In genomic region chr18:36158261-36158867, GRCh38 we compare ENCODE assay signal across 16 cellular contexts. TPM values are rescaled to one million over a fixed set of nuclear protein-coding genes. Genes with fewer than 3 reads are reported as not detected.
DNase-seq lines count a peak whose midpoint lies in the region; ATAC-seq, FAIRE-seq and TF ChIP-seq lines count a peak whose summit lies in the region.
"Had no signal": no experiment of that assay in that cellular context is flagged by ENCODE, and none has a peak within 500 bp of the region (broad histone marks: within the 10 kb centered on the region; RNA-seq: fewer than 3 reads in every experiment).

No MANE protein-coding gene starts in this region.

- no peak overlapping the region for H3K4me3 Mint-ChIP-seq in stimulated activated naive B cell treated with anti-CD40 and anti-IgM and Interleukin-4, amounts not matched to agents 10 μg/mL and 1 μg/mL and 100 μg/mL, for 72 hours

- H3K4me1 ChIP-seq in liver (ENCODE audit: control insufficient read depth in 4 of 4, insufficient read depth in 4 of 4, low read length in 3 of 4) (peaks cover 4 to 46% (median 24%) of the 10 kb centered on the region in 4 donors), HepG2 (ENCODE audit: insufficient read depth, low read length) (peaks cover 11% of the 10 kb centered on the region)
- H3K4me1 ChIP-seq: upper lobe of left lung had no signal

- H3K27me3 Mint-ChIP-seq in stimulated activated naive B cell treated with anti-CD40 and anti-IgM and Interleukin-4, amounts not matched to agents 10 μg/mL and 1 μg/mL and 100 μg/mL, for 72 hours, result no peaks in the 10 kb centered on the region

- no peak for ATAC-seq in HepG2
- ATAC-seq in stimulated activated naive B cell treated with anti-CD40 and anti-IgM and Interleukin-4, amounts not matched to agents 10 μg/mL and 1 μg/mL and 100 μg/mL, for 72 hours (replicated peaks), result peak in 1 of 2 donors; percentile 36
- no peak for ATAC-seq in GM21526 (IDR thresholded peaks at IDR 0.05; ENCODE audit: low FRiP score, unreplicated experiment)
- ATAC-seq in HG03280 (IDR thresholded peaks at IDR 0.05; ENCODE audit: unreplicated experiment), result no peak

- H3K27ac ChIP-seq in liver (ENCODE audit: low read depth in 1 of 2, low read length in 2 of 2), result peak overlapping the region; percentile 17 to 73
- no peak overlapping the region for H3K27ac ChIP-seq in HepG2 (ENCODE audit: extremely low read length, insufficient read depth, low read length)
- H3K27ac ChIP-seq: C4-2B, HL-60 had no signal

- no peak overlapping the region for H3K4me2 ChIP-seq in HepG2 (ENCODE audit: low read depth, low read length)

- no TSS peak for BruUV-seq in HepG2 (replicated peaks; lab: Mats Ljungman, UMichigan)

- POLR2A ChIA-PET in HepG2 (lab: Yijun Ruan, JAX), result no interaction called here

- DNase-seq in HepG2 (ENCODE audit: low spot score) (no peak), amniotic stem cell (lab: John Stamatoyannopoulos, UW) (peak; percentile 46), hepatic stellate cell (ENCODE audit: low spot score) (peak; percentile 71), RPMI8226 (no peak)
- no peak for DNase-seq in stimulated activated naive B cell treated with anti-CD40 and anti-IgM and Interleukin-4, amounts not matched to agents 10 μg/mL and 1 μg/mL and 100 μg/mL, for 72 hours
- DNase-seq: activated effector memory CD4-positive, alpha-beta T cell treated with anti-CD3 and anti-CD28 coated beads, Interleukin-2, amount 50 U/mL, for 16 hours; NCI-H2081 treated with DMSO at 0.1 percent for 48 hours; posterior cingulate gyrus; upper lobe of left lung had no signal

- H3K79me2 ChIP-seq in HepG2 (ENCODE audit: insufficient read depth, low read length), result peaks cover 5% of the 10 kb centered on the region

- TF ChIP-seq CTCF in liver (IDR thresholded peaks at IDR 0.05; ENCODE audit: low read depth, low read length, missing input control) (no peak), HepG2 (CRISPR knock-in tag; IDR thresholded peaks at IDR 0.05) (no peak)

- peak overlapping the region; percentile 56 for H3K27ac Mint-ChIP-seq in stimulated activated naive B cell treated with anti-CD40 and anti-IgM and Interleukin-4, amounts not matched to agents 10 μg/mL and 1 μg/mL and 100 μg/mL, for 72 hours

- no peak overlapping the region for H3K9ac ChIP-seq in liver (ENCODE audit: low read depth in 1 of 2, low read length in 2 of 2)
- no peak overlapping the region for H3K9ac ChIP-seq in HepG2 (ENCODE audit: insufficient read depth, low read depth, low read length)

- intact Hi-C loops in HepG2 (cut with micrococcal nuclease; ENCODE audit: unreplicated experiment), result no loop called here

- H3K36me3 ChIP-seq in liver (ENCODE audit: control insufficient read depth in 4 of 4, insufficient read depth in 3 of 4, low read depth in 1 of 4, low read length in 3 of 4), result peaks cover 0 to 28% (median 7%) of the 10 kb centered on the region in 4 donors
- H3K36me3 ChIP-seq in HepG2 (replicated peaks in 1 of 2; ENCODE audit: control insufficient read depth in 1 of 2, insufficient read depth in 2 of 2, low read length in 2 of 2), result peaks cover 15 to 87% of the 10 kb centered on the region in 2 experiments

- H3K9me3 ChIP-seq in liver (ENCODE audit: control insufficient read depth in 4 of 4, low read length in 3 of 4) (no peaks in the 10 kb centered on the region), HepG2 (ENCODE audit: low read length) (no peaks in the 10 kb centered on the region)
- H3K9me3 ChIP-seq: upper lobe of left lung had no signal

- in situ Hi-C loops in HepG2 (cut with HindIII; ENCODE audit: extremely low pct_ligation_motif_present, low pct_unique_long_range_greater_than_20kb), result no loop called here

- TF ChIP-seq EP300 in HepG2 (IDR thresholded peaks at IDR 0.05; ENCODE audit: low read depth in 2 of 2, low read length in 2 of 2) (no peak), HepG2 (CRISPR knock-in tag; IDR thresholded peaks at IDR 0.05; ENCODE audit: borderline replicate concordance) (no peak)

- H3K4me1 Mint-ChIP-seq in stimulated activated naive B cell treated with anti-CD40 and anti-IgM and Interleukin-4, amounts not matched to agents 10 μg/mL and 1 μg/mL and 100 μg/mL, for 72 hours, result peaks cover 8 to 27% of the 10 kb centered on the region in 2 donors

- TF ChIP-seq POLR2A in HepG2 (IDR thresholded peaks at IDR 0.05; ENCODE audit: insufficient read depth in 1 of 2, low read depth in 2 of 2, low read length in 2 of 2), result no peak

- H3K27me3 ChIP-seq in liver (ENCODE audit: control insufficient read depth in 4 of 4, insufficient read depth in 4 of 4, low read length in 3 of 4) (no peaks in the 10 kb centered on the region), HepG2 (ENCODE audit: control insufficient read depth in 1 of 2, insufficient read depth in 2 of 2, low read length in 2 of 2) (no peaks in the 10 kb centered on the region)
- H3K27me3 ChIP-seq: upper lobe of left lung had no signal

- no peak overlapping the region for H2AFZ ChIP-seq in HepG2 (ENCODE audit: low read length)

- no peaks in the 10 kb centered on the region for H4K20me1 ChIP-seq in HepG2 (ENCODE audit: insufficient read depth, low read length)

- WGBS in liver, result 71% methylated on average over 5 of the region's 5 CpGs
- 92% methylated on average over 5 of the region's 5 CpGs for WGBS in HepG2 (ENCODE audit: low lambda C conversion rate)

- FAIRE-seq in HepG2 (lab: Jason Lieb, UNC), result no peak
- FAIRE-seq: TTC549 had no signal

- no peak for TF ChIP-seq RAD21 in liver (IDR thresholded peaks at IDR 0.05)
- no peak for TF ChIP-seq RAD21 in HepG2 (CRISPR knock-in tag; IDR thresholded peaks at IDR 0.05)

- CTCF ChIA-PET in HepG2 (lab: Yijun Ruan, JAX; ENCODE audit: low intra/inter-chr PET ratio, low total read pairs), result no interaction called here

- no peaks in the 10 kb centered on the region for H3K9me3 Mint-ChIP-seq in stimulated activated naive B cell treated with anti-CD40 and anti-IgM and Interleukin-4, amounts not matched to agents 10 μg/mL and 1 μg/mL and 100 μg/mL, for 72 hours

- peaks cover 34 to 56% of the 10 kb centered on the region in 2 donors for H3K36me3 Mint-ChIP-seq in stimulated activated naive B cell treated with anti-CD40 and anti-IgM and Interleukin-4, amounts not matched to agents 10 μg/mL and 1 μg/mL and 100 μg/mL, for 72 hours

- H3K4me3 ChIP-seq in liver (ENCODE audit: low read depth in 1 of 3, low read length in 3 of 3), result no peak overlapping the region
- no peak overlapping the region for H3K4me3 ChIP-seq in HepG2 (replicated peaks in 1 of 3; ENCODE audit: insufficient read depth in 1 of 3, low read depth in 2 of 3, low read length in 3 of 3)
- H3K4me3 ChIP-seq: upper lobe of left lung had no signal

RNA-seq across cellular contexts. Expression of gene ELP2, which starts 28.7 kb away (rescaled TPM):
- total RNA-seq in liver (10 to 100 TPM; 51.7 to 78.1 TPM), HepG2 (2016; rRNA removed; fragmentation: Illumina TruSeq; extraction: Trizol) (100 and 121 TPM in 2 replicates)
- polyA plus RNA-seq in liver (10 to 100 TPM; 27.3 to 50.0 TPM), HepG2 (2011; rRNA removed) (85.0 and 98.7 TPM in 2 replicates)
- total RNA-seq in HepG2 (2016; cell fraction: cytosol; rRNA removed; fragmentation: Illumina TruSeq; extraction: Trizol; ENCODE audit: low read depth), result 22.9 and 29.1 TPM in 2 replicates
- total RNA-seq in HepG2 (2016; cell fraction: insoluble cytoplasmic fraction; rRNA removed; fragmentation: Illumina TruSeq; extraction: Trizol), result 97.6 and 122 TPM in 2 replicates
- total RNA-seq in HepG2 (2016; cell fraction: membrane; rRNA removed; fragmentation: Illumina TruSeq; extraction: Trizol), result 29.2 and 32.8 TPM in 2 replicates
- 120 and 133 TPM in 2 replicates for total RNA-seq in HepG2 (2016; cell fraction: nucleus; rRNA removed; fragmentation: Illumina TruSeq; extraction: Trizol)
- 45.2 and 52.1 TPM in 2 replicates for polyA plus RNA-seq in HepG2 (2011; cell fraction: cytosol; rRNA removed)
- 82.7 and 92.7 TPM in 2 replicates for polyA plus RNA-seq in HepG2 (2011; cell fraction: nucleus; rRNA removed)
- polyA plus RNA-seq in HepG2 (2012), result 91.8 and 96.5 TPM in 2 replicates
- polyA plus RNA-seq in HepG2 (2016; cell fraction: cytosol; fragmentation: Illumina TruSeq; extraction: Trizol; ENCODE audit: low read depth), result 7.6 and 9.7 TPM in 2 replicates
- 72.7 and 77.3 TPM in 2 replicates for polyA plus RNA-seq in HepG2 (2016; cell fraction: insoluble cytoplasmic fraction; fragmentation: Illumina TruSeq; extraction: Trizol; ENCODE audit: low read depth)
- polyA plus RNA-seq in HepG2 (2016; cell fraction: membrane; fragmentation: Illumina TruSeq; extraction: Trizol; ENCODE audit: low read depth), result 13.0 and 14.3 TPM in 2 replicates
- 146 and 148 TPM in 2 replicates for polyA plus RNA-seq in HepG2 (2016; cell fraction: nucleus; fragmentation: Illumina TruSeq; extraction: Trizol; ENCODE audit: insufficient read depth, low read depth)
- 232 and 371 TPM in 2 replicates for polyA minus RNA-seq in HepG2 (2011; rRNA and poly(A)+ RNA removed; ENCODE audit: low replicate concordance)
- 33.5 and 40.7 TPM in 2 replicates for polyA minus RNA-seq in HepG2 (2011; cell fraction: cytosol; rRNA and poly(A)+ RNA removed)
- polyA minus RNA-seq in HepG2 (2011; cell fraction: nucleus; rRNA and poly(A)+ RNA removed), result 216 and 227 TPM in 2 replicates

RNA-seq across cellular contexts. Expression of gene MOCOS, which starts 28.9 kb away (rescaled TPM):
- 10 to 100 TPM in 1 of 2 donors, 1 to 10 TPM in 1; 1.9 to 27.0 TPM for total RNA-seq in liver
- 10 to 100 TPM; 13.0 to 20.9 TPM for polyA plus RNA-seq in liver
- total RNA-seq in HepG2 (2016; rRNA removed; fragmentation: Illumina TruSeq; extraction: Trizol), result 15.4 and 20.0 TPM in 2 replicates
- 6.6 TPM in 2 replicates for total RNA-seq in HepG2 (2016; cell fraction: cytosol; rRNA removed; fragmentation: Illumina TruSeq; extraction: Trizol; ENCODE audit: low read depth)
- 16.3 and 19.1 TPM in 2 replicates for total RNA-seq in HepG2 (2016; cell fraction: insoluble cytoplasmic fraction; rRNA removed; fragmentation: Illumina TruSeq; extraction: Trizol)
- 9.0 TPM in 2 replicates for total RNA-seq in HepG2 (2016; cell fraction: membrane; rRNA removed; fragmentation: Illumina TruSeq; extraction: Trizol)
- total RNA-seq in HepG2 (2016; cell fraction: nucleus; rRNA removed; fragmentation: Illumina TruSeq; extraction: Trizol), result 10.5 and 13.5 TPM in 2 replicates
- 7.7 and 10.1 TPM in 2 replicates for polyA plus RNA-seq in HepG2 (2011; rRNA removed)
- 6.0 and 7.8 TPM in 2 replicates for polyA plus RNA-seq in HepG2 (2011; cell fraction: cytosol; rRNA removed)
- polyA plus RNA-seq in HepG2 (2011; cell fraction: nucleus; rRNA removed), result 9.4 and 10.7 TPM in 2 replicates
- 7.5 and 8.7 TPM in 2 replicates for polyA plus RNA-seq in HepG2 (2012)
- 2.9 and 3.1 TPM in 2 replicates for polyA plus RNA-seq in HepG2 (2016; cell fraction: cytosol; fragmentation: Illumina TruSeq; extraction: Trizol; ENCODE audit: low read depth)
- polyA plus RNA-seq in HepG2 (2016; cell fraction: insoluble cytoplasmic fraction; fragmentation: Illumina TruSeq; extraction: Trizol; ENCODE audit: low read depth), result 21.6 and 25.3 TPM in 2 replicates
- polyA plus RNA-seq in HepG2 (2016; cell fraction: membrane; fragmentation: Illumina TruSeq; extraction: Trizol; ENCODE audit: low read depth), result 7.1 and 8.1 TPM in 2 replicates
- polyA plus RNA-seq in HepG2 (2016; cell fraction: nucleus; fragmentation: Illumina TruSeq; extraction: Trizol; ENCODE audit: insufficient read depth, low read depth), result 13.4 and 18.9 TPM in 2 replicates
- 28.6 and 205 TPM in 2 replicates for polyA minus RNA-seq in HepG2 (2011; rRNA and poly(A)+ RNA removed; ENCODE audit: low replicate concordance)
- polyA minus RNA-seq in HepG2 (2011; cell fraction: cytosol; rRNA and poly(A)+ RNA removed), result 9.8 and 12.9 TPM in 2 replicates
- 16.5 and 21.5 TPM in 2 replicates for polyA minus RNA-seq in HepG2 (2011; cell fraction: nucleus; rRNA and poly(A)+ RNA removed)
- total RNA-seq: OCI-LY7 had no signal

RNA-seq across cellular contexts. Expression of gene SLC39A6, which starts 29.2 kb away (rescaled TPM):
- total RNA-seq in liver (10 to 100 TPM; 10.3 to 16.6 TPM), HepG2 (2016; rRNA removed; fragmentation: Illumina TruSeq; extraction: Trizol) (30.6 and 41.7 TPM in 2 replicates)
- polyA plus RNA-seq in liver (1 to 10 TPM; 4.6 to 6.3 TPM), HepG2 (2011; rRNA removed) (53.5 and 59.2 TPM in 2 replicates)
- 4.5 and 4.8 TPM in 2 replicates for total RNA-seq in HepG2 (2016; cell fraction: cytosol; rRNA removed; fragmentation: Illumina TruSeq; extraction: Trizol; ENCODE audit: low read depth)
- total RNA-seq in HepG2 (2016; cell fraction: insoluble cytoplasmic fraction; rRNA removed; fragmentation: Illumina TruSeq; extraction: Trizol), result 30.1 and 41.9 TPM in 2 replicates
- 15.0 and 16.1 TPM in 2 replicates for total RNA-seq in HepG2 (2016; cell fraction: membrane; rRNA removed; fragmentation: Illumina TruSeq; extraction: Trizol)
- 43.0 and 47.6 TPM in 2 replicates for total RNA-seq in HepG2 (2016; cell fraction: nucleus; rRNA removed; fragmentation: Illumina TruSeq; extraction: Trizol)
- polyA plus RNA-seq in HepG2 (2011; cell fraction: cytosol; rRNA removed), result 39.3 and 51.6 TPM in 2 replicates
- 21.3 and 24.4 TPM in 2 replicates for polyA plus RNA-seq in HepG2 (2011; cell fraction: nucleus; rRNA removed)
- polyA plus RNA-seq in HepG2 (2012), result 27.8 and 30.5 TPM in 2 replicates
- 2.1 and 2.7 TPM in 2 replicates for polyA plus RNA-seq in HepG2 (2016; cell fraction: cytosol; fragmentation: Illumina TruSeq; extraction: Trizol; ENCODE audit: low read depth)
- polyA plus RNA-seq in HepG2 (2016; cell fraction: insoluble cytoplasmic fraction; fragmentation: Illumina TruSeq; extraction: Trizol; ENCODE audit: low read depth), result 21.0 and 25.3 TPM in 2 replicates
- 6.7 and 7.1 TPM in 2 replicates for polyA plus RNA-seq in HepG2 (2016; cell fraction: membrane; fragmentation: Illumina TruSeq; extraction: Trizol; ENCODE audit: low read depth)
- 40.3 and 40.6 TPM in 2 replicates for polyA plus RNA-seq in HepG2 (2016; cell fraction: nucleus; fragmentation: Illumina TruSeq; extraction: Trizol; ENCODE audit: insufficient read depth, low read depth)
- polyA minus RNA-seq in HepG2 (2011; rRNA and poly(A)+ RNA removed; ENCODE audit: low replicate concordance), result 47.6 and 205 TPM in 2 replicates
- polyA minus RNA-seq in HepG2 (2011; cell fraction: cytosol; rRNA and poly(A)+ RNA removed), result 21.0 and 24.8 TPM in 2 replicates
- 22.9 and 37.0 TPM in 2 replicates for polyA minus RNA-seq in HepG2 (2011; cell fraction: nucleus; rRNA and poly(A)+ RNA removed)

Comparison
In these comparisons a context has a peak if more than half of its experiments do, and no peak if none do; other contexts are left out.
1. DNase-seq: peak in amniotic stem cell (single experiment) and hepatic stellate cell (single experiment); none in HepG2 (single experiment), stimulated activated naive B cell treated with anti-CD40 and anti-IgM and Interleukin-4, amounts not matched to agents 10 μg/mL and 1 μg/mL and 100 μg/mL, for 72 hours (single experiment) and RPMI8226 (single experiment).